In the genomic region with DNA sequence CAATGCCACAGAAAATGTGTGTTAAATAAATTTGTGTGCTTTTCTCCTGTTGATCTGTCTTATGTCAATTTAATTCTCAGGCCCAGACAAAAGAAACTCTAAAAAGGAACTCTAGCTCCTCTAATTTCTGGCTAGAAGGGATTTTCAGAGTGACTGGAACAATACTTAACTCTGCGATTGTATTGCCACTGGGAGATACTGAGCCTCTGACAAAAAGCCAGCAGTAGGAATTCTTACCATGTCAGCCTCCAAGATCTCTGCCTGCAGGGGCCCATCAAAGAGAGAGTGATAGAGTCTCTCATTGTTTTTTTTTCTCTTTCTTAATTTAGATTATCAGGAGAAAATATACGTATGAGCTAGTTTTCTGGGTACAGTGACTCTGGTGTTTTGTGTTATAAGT, we compare ENCODE assay signal across 21 cellular contexts.
DNase-seq lines count a peak whose midpoint lies in the region; ATAC-seq, FAIRE-seq and TF ChIP-seq lines count a peak whose summit lies in the region.
"Had no signal": no experiment of that assay in that cellular context is flagged by ENCODE, and none has a peak within 500 bp of the region (broad histone marks: within the 10 kb centered on the region; RNA-seq: fewer than 3 reads in every experiment).

No MANE protein-coding gene starts in this region.

- H2BK15ac ChIP-seq in neuronal stem cell (ENCODE audit: low read length): no peak overlapping the region

- H3K27me3 ChIP-seq in SU-DHL-6 (ENCODE audit: low read length) (no peaks in the 10 kb centered on the region), K562 (ENCODE audit: control insufficient read depth in 2 of 2, insufficient read depth in 2 of 2, low read length in 2 of 2) (no peaks in the 10 kb centered on the region), neuronal stem cell (ENCODE audit: control insufficient read depth in 3 of 3, insufficient read depth in 3 of 3, low read depth in 1 of 3, low read length in 3 of 3) (no peaks in the 10 kb centered on the region), gastroesophageal sphincter (no peaks in the 10 kb centered on the region), right lobe of liver (no peaks in the 10 kb centered on the region)

- peak overlapping the region; percentile 21 for H3K27ac Mint-ChIP-seq in endothelial cell (ENCODE audit: unreplicated experiment)
- no peak overlapping the region for H3K27ac Mint-ChIP-seq in activated CD4-positive, alpha-beta memory T cell treated with anti-CD3 and anti-CD28 coated beads for 36 hours
- H3K27ac Mint-ChIP-seq: CD4-positive, alpha-beta memory T cell; HFFc6 had no signal

- H3K79me1 ChIP-seq in neuronal stem cell (ENCODE audit: low read depth, low read length): no peaks in the 10 kb centered on the region

- H3F3A ChIP-seq in SU-DHL-6 (ENCODE audit: insufficient read depth): no peaks in the 10 kb centered on the region

- H3K4me3 ChIP-seq in SU-DHL-6 (ENCODE audit: insufficient read depth, low read length, poor library complexity, severe bottlenecking) (no peak overlapping the region), K562 (no peak overlapping the region), neuronal stem cell (ENCODE audit: low read length in 2 of 2) (no peak overlapping the region), gastroesophageal sphincter (no peak overlapping the region), right lobe of liver (no peak overlapping the region)
- H3K4me3 ChIP-seq: HAP-1 had no signal

- H3K79me2 ChIP-seq in SU-DHL-6 (ENCODE audit: insufficient read depth, low read length): no peaks in the 10 kb centered on the region
- no peaks in the 10 kb centered on the region for H3K79me2 ChIP-seq in K562 (ENCODE audit: control insufficient read depth, insufficient read depth, low read length)

- POLR2A ChIA-PET in K562 (lab: Yijun Ruan, JAX): interaction anchor here (0.7 kb wide), 1 partner anchor 26 kb away, joined by 3 read pairs; no protein-coding TSS in a partner anchor
- POLR2A ChIA-PET in activated CD4-positive, alpha-beta memory T cell treated with anti-CD3 and anti-CD28 coated beads for 36 hours (lab: Charles Lee): no interaction called here

- no peak for TF ChIP-seq POLR2A in K562 (conservative IDR thresholded peaks at IDR 0.05)
- no peak for TF ChIP-seq POLR2A in gastroesophageal sphincter (IDR thresholded peaks at IDR 0.05)
- TF ChIP-seq POLR2A in right lobe of liver (IDR thresholded peaks at IDR 0.05): no peak

- no peak overlapping the region for H3K4ac ChIP-seq in neuronal stem cell (ENCODE audit: low read length)

- FAIRE-seq in K562 (lab: Jason Lieb, UNC): no peak
- FAIRE-seq: GM12891, GM18507, H54 had no signal

- 0% methylated on average over 2 of the region's 2 CpGs for WGBS in K562 (ENCODE audit: insufficient coverage, low coverage, missing lambda C conversion rate)
- no CpG with 5 or more reads among the region's 2 CpGs for WGBS in neuronal stem cell (ENCODE audit: extremely low coverage in 2 of 2, insufficient read length in 2 of 2, insufficient replicate concordance in 1 of 2), 2 donors
- WGBS in gastroesophageal sphincter (ENCODE audit: low coverage in 1 of 2), 2 donors: 72 to 95% methylated on average over 2 of the region's 2 CpGs
- 79% methylated on average over 2 of the region's 2 CpGs for WGBS in right lobe of liver (ENCODE audit: insufficient coverage, low coverage, low lambda C conversion rate, missing lambda C conversion rate)

- DNase-seq in K562 (ENCODE audit: extremely low read depth in 1 of 4, low spot score in 3 of 4) (peak in 1 of 4 experiments; percentile 9), endothelial cell (ENCODE audit: low spot score) (no peak), neuronal stem cell (ENCODE audit: low spot score) (peak; percentile 12), right lobe of liver (no peak)
- no peak for DNase-seq in activated CD4-positive, alpha-beta memory T cell treated with anti-CD3 and anti-CD28 coated beads for 36 hours
- DNase-seq in activated T-cell treated with anti-CD3 and anti-CD28 coated beads, Interleukin-2, amount 50 U/mL, for 4 hours: no peak
- DNase-seq: C1 segment of cervical spinal cord; Calu3; CD4-positive, alpha-beta memory T cell; COR-L47; DMS53; DMS79 treated with DMSO at 0.1 percent for 48 hours; GF-D8; GOT3; HFFc6 had no signal

- H3K9me1 ChIP-seq in K562 (ENCODE audit: control insufficient read depth, insufficient read depth, low read length): no peaks in the 10 kb centered on the region

- no TSS peak for BruUV-seq in K562 (replicated peaks; lab: Mats Ljungman, UMichigan)

- peak overlapping the region; percentile 56 for H2AFZ ChIP-seq in SU-DHL-6 (ENCODE audit: low read depth, low read length, severe bottlenecking)
- 0 out of 2 replicates have a peak overlapping the region, but pooled peaks have one; percentile 6 for H2AFZ ChIP-seq in K562 (ENCODE audit: low read depth, low read length)
- H2AFZ ChIP-seq in neuronal stem cell (ENCODE audit: low read length): peak overlapping the region; percentile 76

- H2BK12ac ChIP-seq in neuronal stem cell (ENCODE audit: low read length): no peak overlapping the region

- H3K9ac ChIP-seq in SU-DHL-6 (ENCODE audit: low read length) (no peak overlapping the region), K562 (ENCODE audit: insufficient read depth in 1 of 2, low read depth in 2 of 2, low read length in 2 of 2) (no peak overlapping the region), neuronal stem cell (ENCODE audit: low read depth, low read length, poor library complexity) (no peak overlapping the region)

- CTCF ChIA-PET in K562 (lab: Yijun Ruan, JAX; ENCODE audit: low intra/inter-chr PET ratio): no interaction called here
- CTCF ChIA-PET in activated CD4-positive, alpha-beta memory T cell treated with anti-CD3 and anti-CD28 coated beads for 36 hours (lab: Charles Lee): no interaction called here

- ATAC-seq in K562: peak; percentile 64
- ATAC-seq in gastroesophageal sphincter: no peak
- ATAC-seq in activated T-cell treated with anti-CD3 and anti-CD28 coated beads, Interleukin-2, amount 50 U/mL, for 4 hours: no peak
- ATAC-seq in right lobe of liver: no peak

- TF ChIP-seq CTCF in SU-DHL-6 (IDR thresholded peaks at IDR 0.05; ENCODE audit: insufficient read depth, low read length, poor library complexity, severe bottlenecking) (no peak), K562 (IDR thresholded peaks at IDR 0.05 in 2 of 3, conservative IDR thresholded peaks at IDR 0.05 in 1 of 3; ENCODE audit: insufficient read depth in 2 of 3, low read depth in 1 of 3, low read length in 3 of 3) (no peak), endothelial cell (IDR thresholded peaks at IDR 0.05; ENCODE audit: unreplicated experiment) (no peak), gastroesophageal sphincter (IDR thresholded peaks at IDR 0.05) (no peak), right lobe of liver (IDR thresholded peaks at IDR 0.05) (no peak)

- H3K4me1 ChIP-seq in K562 (replicated peaks in 1 of 2; ENCODE audit: control insufficient read depth in 2 of 2, insufficient read depth in 2 of 2, low read length in 2 of 2): no peaks in the 10 kb centered on the region; a peak in 1 of 5 replicates
- peaks cover 6% of the 10 kb centered on the region in 2 donors for H3K4me1 ChIP-seq in neuronal stem cell (ENCODE audit: control insufficient read depth in 2 of 2, insufficient read depth in 1 of 2, low read depth in 1 of 2, low read length in 2 of 2)
- no peaks in the 10 kb centered on the region for H3K4me1 ChIP-seq in gastroesophageal sphincter
- peaks cover 0 to 41% (median 0%) of the 10 kb centered on the region in 4 donors for H3K4me1 ChIP-seq in right lobe of liver
- H3K4me1 ChIP-seq: HAP-1 had no signal

- in situ Hi-C loops in K562 (cut with MboI): no loop called here

- no peak overlapping the region for H4K91ac ChIP-seq in neuronal stem cell (ENCODE audit: low read depth, low read length, poor library complexity)

- H3K23ac ChIP-seq in neuronal stem cell (ENCODE audit: low read depth, low read length, poor library complexity): no peak overlapping the region

- H3K14ac ChIP-seq in neuronal stem cell (ENCODE audit: low read length): no peak overlapping the region

- no peak overlapping the region for H4K8ac ChIP-seq in neuronal stem cell (ENCODE audit: low read depth, low read length)

- H3K9me3 ChIP-seq in SU-DHL-6 (ENCODE audit: insufficient read depth, low read length) (no peaks in the 10 kb centered on the region), K562 (replicated peaks; ENCODE audit: control insufficient read depth, insufficient read depth, low read depth, low read length) (no peaks in the 10 kb centered on the region), neuronal stem cell (replicated peaks in 1 of 2; ENCODE audit: control insufficient read depth in 2 of 2, insufficient read depth in 1 of 2, low read depth in 1 of 2, low read length in 2 of 2) (no peaks in the 10 kb centered on the region), gastroesophageal sphincter (no peaks in the 10 kb centered on the region), right lobe of liver (no peaks in the 10 kb centered on the region)
- H3K9me3 ChIP-seq: HAP-1 had no signal

- H4K20me1 ChIP-seq in SU-DHL-6 (ENCODE audit: low read depth, low read length) (no peaks in the 10 kb centered on the region), K562 (replicated peaks; ENCODE audit: control insufficient read depth, insufficient read depth, low read length) (no peaks in the 10 kb centered on the region)

- no peaks in the 10 kb centered on the region for H3K36me3 ChIP-seq in SU-DHL-6 (ENCODE audit: low read length)
- no peaks in the 10 kb centered on the region for H3K36me3 ChIP-seq in K562 (ENCODE audit: control insufficient read depth, insufficient read depth, low read length)
- H3K36me3 ChIP-seq in neuronal stem cell (replicated peaks in 1 of 2; ENCODE audit: control insufficient read depth in 2 of 2, insufficient read depth in 2 of 2, low read length in 2 of 2): no peaks in the 10 kb centered on the region
- no peaks in the 10 kb centered on the region for H3K36me3 ChIP-seq in gastroesophageal sphincter
- no peaks in the 10 kb centered on the region for H3K36me3 ChIP-seq in right lobe of liver
- H3K36me3 ChIP-seq: HAP-1 had no signal

- TF ChIP-seq RAD21 in K562 (CRISPR knock-in tag; conservative IDR thresholded peaks at IDR 0.05 in 1 of 2, IDR thresholded peaks at IDR 0.05 in 1 of 2): no peak

- H3K27ac ChIP-seq in SU-DHL-6 (ENCODE audit: low read depth, low read length): no peak overlapping the region
- peak overlapping the region; percentile 64; the same call in 1 of the 3 replicates for H3K27ac ChIP-seq in K562 (ENCODE audit: extremely low read depth, low read depth, low read length)
- H3K27ac ChIP-seq in neuronal stem cell (replicated peaks; ENCODE audit: low read length): peak overlapping the region; percentile 43
- H3K27ac ChIP-seq in gastroesophageal sphincter: no peak overlapping the region
- no peak overlapping the region for H3K27ac ChIP-seq in right lobe of liver

- no peak overlapping the region for H2BK120ac ChIP-seq in neuronal stem cell (ENCODE audit: low read depth, low read length)

- H3K18ac ChIP-seq in neuronal stem cell (ENCODE audit: low read length): no peak overlapping the region

- peaks cover 36% of the 10 kb centered on the region for H3K4me1 Mint-ChIP-seq in endothelial cell (ENCODE audit: unreplicated experiment)
- no peaks in the 10 kb centered on the region for H3K4me1 Mint-ChIP-seq in activated CD4-positive, alpha-beta memory T cell treated with anti-CD3 and anti-CD28 coated beads for 36 hours (ENCODE audit: low read depth)
- no peaks in the 10 kb centered on the region for H3K4me1 Mint-ChIP-seq in activated T-cell treated with anti-CD3 and anti-CD28 coated beads, Interleukin-2, amount 50 U/mL, for 4 hours (ENCODE audit: low read depth)
- H3K4me1 Mint-ChIP-seq: CD4-positive, alpha-beta memory T cell had no signal

- no peaks in the 10 kb centered on the region for H3K9me3 Mint-ChIP-seq in endothelial cell (ENCODE audit: unreplicated experiment)
- peaks cover 2% of the 10 kb centered on the region for H3K9me3 Mint-ChIP-seq in activated CD4-positive, alpha-beta memory T cell treated with anti-CD3 and anti-CD28 coated beads for 36 hours
- peaks cover 4% of the 10 kb centered on the region for H3K9me3 Mint-ChIP-seq in activated T-cell treated with anti-CD3 and anti-CD28 coated beads, Interleukin-2, amount 50 U/mL, for 4 hours

- H2AK5ac ChIP-seq in neuronal stem cell (ENCODE audit: low read depth, low read length): no peak overlapping the region

- H2BK5ac ChIP-seq in neuronal stem cell (ENCODE audit: low read length): no peak overlapping the region

- TF ChIP-seq EP300 in K562 (IDR thresholded peaks at IDR 0.05; ENCODE audit: low read length) (no peak), gastroesophageal sphincter (IDR thresholded peaks at IDR 0.05) (no peak)

- H3K9me2 ChIP-seq in SU-DHL-6 (replicated peaks; ENCODE audit: insufficient read depth, low read length): no peaks in the 10 kb centered on the region

- H3K4me2 ChIP-seq in SU-DHL-6 (ENCODE audit: low read depth, low read length, poor library complexity, severe bottlenecking) (no peak overlapping the region), K562 (ENCODE audit: insufficient read depth, low read length) (no peak overlapping the region), neuronal stem cell (ENCODE audit: insufficient read depth, low read length, poor library complexity, severe bottlenecking) (no peak overlapping the region)

- no peaks in the 10 kb centered on the region for H3K36me3 Mint-ChIP-seq in endothelial cell (ENCODE audit: low read depth, unreplicated experiment)
- H3K36me3 Mint-ChIP-seq in activated CD4-positive, alpha-beta memory T cell treated with anti-CD3 and anti-CD28 coated beads for 36 hours: no peaks in the 10 kb centered on the region
- no peaks in the 10 kb centered on the region for H3K36me3 Mint-ChIP-seq in activated T-cell treated with anti-CD3 and anti-CD28 coated beads, Interleukin-2, amount 50 U/mL, for 4 hours (ENCODE audit: insufficient read depth)
- H3K36me3 Mint-ChIP-seq: CD4-positive, alpha-beta memory T cell had no signal

- no peaks in the 10 kb centered on the region for H3K27me3 Mint-ChIP-seq in endothelial cell (ENCODE audit: unreplicated experiment)
- no peaks in the 10 kb centered on the region for H3K27me3 Mint-ChIP-seq in activated CD4-positive, alpha-beta memory T cell treated with anti-CD3 and anti-CD28 coated beads for 36 hours
- no peaks in the 10 kb centered on the region for H3K27me3 Mint-ChIP-seq in activated T-cell treated with anti-CD3 and anti-CD28 coated beads, Interleukin-2, amount 50 U/mL, for 4 hours (ENCODE audit: low read depth)
- H3K27me3 Mint-ChIP-seq: CD4-positive, alpha-beta memory T cell had no signal

- intact Hi-C loops in K562 (cut with micrococcal nuclease): no loop called here
- intact Hi-C loops in activated CD4-positive, alpha-beta memory T cell treated with anti-CD3 and anti-CD28 coated beads for 36 hours (cut with micrococcal nuclease): no loop called here
- intact Hi-C loops in right lobe of liver (cut with DNase I): no loop called here

- H3K4me3 Mint-ChIP-seq in endothelial cell (ENCODE audit: unreplicated experiment): no peak overlapping the region
- H3K4me3 Mint-ChIP-seq in activated CD4-positive, alpha-beta memory T cell treated with anti-CD3 and anti-CD28 coated beads for 36 hours: no peak overlapping the region
- H3K4me3 Mint-ChIP-seq in activated T-cell treated with anti-CD3 and anti-CD28 coated beads, Interleukin-2, amount 50 U/mL, for 4 hours: no peak overlapping the region
- H3K4me3 Mint-ChIP-seq: CD4-positive, alpha-beta memory T cell; HFFc6 had no signal

Comparison
In these comparisons a context has a peak if more than half of its experiments do, and no peak if none do; other contexts are left out.
1. H2AFZ ChIP-seq: peak in every context shown above with its lines; median percentile 76 in neuronal stem cell; 56 in SU-DHL-6; 6 in K562.
2. H3K27ac ChIP-seq: peak in K562 (single experiment) and neuronal stem cell (single experiment); none in SU-DHL-6 (single experiment), gastroesophageal sphincter (0 of 4) and right lobe of liver (0 of 3).